ENCODE assay signal across 13 cellular contexts in the genomic region with DNA sequence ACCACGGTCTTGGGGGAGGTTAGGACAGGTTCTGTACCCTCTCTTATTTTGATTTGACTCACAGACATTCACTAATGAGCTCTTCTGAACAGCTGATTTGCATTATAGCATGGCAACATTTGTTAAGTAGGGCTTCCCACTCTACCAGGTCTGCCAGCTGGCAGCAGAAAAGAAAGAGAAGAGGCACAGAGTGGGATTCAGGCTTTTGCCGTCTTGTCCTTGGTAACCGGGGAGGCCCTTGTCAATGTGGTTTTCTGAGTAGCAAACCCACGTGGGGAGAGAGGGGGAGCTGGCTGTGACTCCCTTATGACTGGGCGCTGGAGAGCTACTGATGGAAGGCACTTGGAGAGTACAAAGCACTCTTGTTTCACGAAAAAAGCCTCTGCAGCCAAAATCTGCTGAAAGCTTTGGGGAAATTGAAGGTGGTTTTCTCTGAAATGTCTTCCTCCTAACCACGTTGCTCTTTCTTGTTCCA.
DNase-seq lines count a peak whose midpoint lies in the region; ATAC-seq, FAIRE-seq and TF ChIP-seq lines count a peak whose summit lies in the region.
"Had no signal": no experiment of that assay in that cellular context is flagged by ENCODE, and none has a peak within 500 bp of the region (broad histone marks: within the 10 kb centered on the region; RNA-seq: fewer than 3 reads in every experiment).

No MANE protein-coding gene starts in this region.

- TF ChIP-seq CTCF in SK-N-SH (IDR thresholded peaks at IDR 0.05): no peak
- no peak for TF ChIP-seq CTCF in NB4 (IDR thresholded peaks at IDR 0.05; ENCODE audit: low read depth, low read length)

- no peaks in the 10 kb centered on the region for H4K20me1 ChIP-seq in SK-N-SH (ENCODE audit: insufficient read depth)

- peaks cover 5% of the 10 kb centered on the region for H3F3A ChIP-seq in SK-N-SH (replicated peaks; ENCODE audit: insufficient read depth)

- no peaks in the 10 kb centered on the region for H3K27me3 ChIP-seq in SK-N-SH (ENCODE audit: insufficient read depth)
- no peaks in the 10 kb centered on the region for H3K27me3 ChIP-seq in MG63

- H3K4me2 ChIP-seq in SK-N-SH: no peak overlapping the region
- H3K4me2 ChIP-seq: A549 had no signal

- H3K9me2 ChIP-seq in SK-N-SH: no peaks in the 10 kb centered on the region

- peaks cover 72% of the 10 kb centered on the region for H3K4me1 Mint-ChIP-seq in stimulated activated effector memory CD8-positive, alpha-beta T cell treated with anti-CD3 and anti-CD28 coated beads, Interleukin-12 subunit alpha, Interleukin-12 subunit beta, amount 100 ng/mL, for 72 hours
- H3K4me1 Mint-ChIP-seq: activated naive CD4-positive, alpha-beta T cell treated with anti-CD3 and anti-CD28 coated beads, Interleukin-2, amount 50 U/mL, for 24 hours had no signal

- ATAC-seq in SK-N-SH treated with all-trans-retinoic acid at 6 μM for 48 hours: peak; percentile 8; the same call in 1 of the 3 replicates
- peak; percentile 93 for ATAC-seq in stimulated activated effector memory CD8-positive, alpha-beta T cell treated with anti-CD3 and anti-CD28 coated beads, Interleukin-12 subunit alpha, Interleukin-12 subunit beta, amount 100 ng/mL, for 72 hours
- ATAC-seq: A549 had no signal

- no peak overlapping the region for H3K4me3 ChIP-seq in SK-N-SH (ENCODE audit: low read depth in 2 of 2, low read length in 1 of 2)
- no peak overlapping the region for H3K4me3 ChIP-seq in NB4 (ENCODE audit: low read depth, low read length)
- no peak overlapping the region for H3K4me3 ChIP-seq in MG63
- H3K4me3 ChIP-seq: A549 had no signal

- H3K9me3 ChIP-seq in SK-N-SH: no peaks in the 10 kb centered on the region
- H3K9me3 ChIP-seq in MG63: no peaks in the 10 kb centered on the region
- H3K9me3 ChIP-seq: A549 had no signal

- H3K27ac ChIP-seq in SK-N-SH (ENCODE audit: low read depth in 2 of 2, low read length in 1 of 2): no peak overlapping the region
- H3K27ac ChIP-seq: A549 had no signal

- H3K79me2 ChIP-seq in SK-N-SH (ENCODE audit: insufficient read depth): 0 out of 2 replicates have a peak, but pooled peaks cover 4% of the 10 kb centered on the region

- TF ChIP-seq EP300 in SK-N-SH (IDR thresholded peaks at IDR 0.05; ENCODE audit: borderline replicate concordance in 1 of 2, low read depth in 1 of 2, low read length in 1 of 2): no peak

- DNase-seq in SK-N-SH (no peak), NB4 (ENCODE audit: low read depth) (peak; percentile 9), cerebellum (ENCODE audit: low spot score) (peak; percentile 36), retina (no peak), MG63 (no peak), urothelium cell line (ENCODE audit: low spot score) (no peak)
- DNase-seq in stimulated activated effector memory CD8-positive, alpha-beta T cell treated with anti-CD3 and anti-CD28 coated beads, Interleukin-12 subunit alpha, Interleukin-12 subunit beta, amount 100 ng/mL, for 72 hours (ENCODE audit: low spot score in 2 of 2): peak; percentile 11 to 67
- DNase-seq: glutamatergic neuron, MM.1S, SIG-M5 had no signal

- TF ChIP-seq RAD21 in SK-N-SH (IDR thresholded peaks at IDR 0.05; ENCODE audit: low read length): no peak

- WGBS in SK-N-SH (ENCODE audit: low lambda C conversion rate): 74% methylated on average over 7 of the region's 7 CpGs

- TF ChIP-seq POLR2A in NB4 (IDR thresholded peaks at IDR 0.05; ENCODE audit: extremely low read depth, insufficient read length): no peak

- CTCF ChIA-PET in SK-N-SH (lab: Yijun Ruan, JAX): interaction anchor here (1.1 to 4.2 kb wide), 4 partner anchors 9 to 615 kb away, joined by 3 to 16 read pairs (median 3); no protein-coding TSS in a partner anchor

- no peaks in the 10 kb centered on the region for H3K9me3 Mint-ChIP-seq in stimulated activated effector memory CD8-positive, alpha-beta T cell treated with anti-CD3 and anti-CD28 coated beads, Interleukin-12 subunit alpha, Interleukin-12 subunit beta, amount 100 ng/mL, for 72 hours
- H3K9me3 Mint-ChIP-seq: activated naive CD4-positive, alpha-beta T cell treated with anti-CD3 and anti-CD28 coated beads, Interleukin-2, amount 50 U/mL, for 24 hours had no signal

- FAIRE-seq in urothelium cell line (lab: Jason Lieb, UNC): no peak
- FAIRE-seq: A549 had no signal

- no peak overlapping the region for H2AFZ ChIP-seq in SK-N-SH (ENCODE audit: low read depth)

- H3K27ac Mint-ChIP-seq in stimulated activated effector memory CD8-positive, alpha-beta T cell treated with anti-CD3 and anti-CD28 coated beads, Interleukin-12 subunit alpha, Interleukin-12 subunit beta, amount 100 ng/mL, for 72 hours: peak overlapping the region; percentile 86
- H3K27ac Mint-ChIP-seq: activated naive CD4-positive, alpha-beta T cell treated with anti-CD3 and anti-CD28 coated beads, Interleukin-2, amount 50 U/mL, for 24 hours had no signal

- no peak overlapping the region for H3K9ac ChIP-seq in SK-N-SH

- peak overlapping the region; percentile 64 for H3K4me3 Mint-ChIP-seq in stimulated activated effector memory CD8-positive, alpha-beta T cell treated with anti-CD3 and anti-CD28 coated beads, Interleukin-12 subunit alpha, Interleukin-12 subunit beta, amount 100 ng/mL, for 72 hours
- H3K4me3 Mint-ChIP-seq: activated naive CD4-positive, alpha-beta T cell treated with anti-CD3 and anti-CD28 coated beads, Interleukin-2, amount 50 U/mL, for 24 hours had no signal

- POLR2A ChIA-PET in SK-N-SH (lab: Yijun Ruan, JAX): no interaction called here

- peaks cover 0 to 17% of the 10 kb centered on the region in 2 experiments; a peak in 2 of 4 replicates for H3K4me1 ChIP-seq in SK-N-SH (ENCODE audit: control insufficient read depth in 1 of 2, insufficient read depth in 2 of 2, low read depth in 1 of 2, low read length in 1 of 2)
- H3K4me1 ChIP-seq: A549 had no signal

- peaks cover 77% of the 10 kb centered on the region for H3K36me3 Mint-ChIP-seq in stimulated activated effector memory CD8-positive, alpha-beta T cell treated with anti-CD3 and anti-CD28 coated beads, Interleukin-12 subunit alpha, Interleukin-12 subunit beta, amount 100 ng/mL, for 72 hours
- H3K36me3 Mint-ChIP-seq: activated naive CD4-positive, alpha-beta T cell treated with anti-CD3 and anti-CD28 coated beads, Interleukin-2, amount 50 U/mL, for 24 hours had no signal

- H3K36me3 ChIP-seq in SK-N-SH (replicated peaks in 1 of 2; ENCODE audit: control insufficient read depth in 1 of 2, insufficient read depth in 2 of 2, low read length in 1 of 2) (peaks cover 83 to 87% of the 10 kb centered on the region in 2 experiments), MG63 (peaks cover 29% of the 10 kb centered on the region)

TF ChIP-seq in SK-N-SH treated with all-trans-retinoic acid at 6 μM for 48 hours, 23 proteins besides CTCF, POLR2A, EP300 and RAD21 (continues in another document):
- TF ChIP-seq, protein P1, sequence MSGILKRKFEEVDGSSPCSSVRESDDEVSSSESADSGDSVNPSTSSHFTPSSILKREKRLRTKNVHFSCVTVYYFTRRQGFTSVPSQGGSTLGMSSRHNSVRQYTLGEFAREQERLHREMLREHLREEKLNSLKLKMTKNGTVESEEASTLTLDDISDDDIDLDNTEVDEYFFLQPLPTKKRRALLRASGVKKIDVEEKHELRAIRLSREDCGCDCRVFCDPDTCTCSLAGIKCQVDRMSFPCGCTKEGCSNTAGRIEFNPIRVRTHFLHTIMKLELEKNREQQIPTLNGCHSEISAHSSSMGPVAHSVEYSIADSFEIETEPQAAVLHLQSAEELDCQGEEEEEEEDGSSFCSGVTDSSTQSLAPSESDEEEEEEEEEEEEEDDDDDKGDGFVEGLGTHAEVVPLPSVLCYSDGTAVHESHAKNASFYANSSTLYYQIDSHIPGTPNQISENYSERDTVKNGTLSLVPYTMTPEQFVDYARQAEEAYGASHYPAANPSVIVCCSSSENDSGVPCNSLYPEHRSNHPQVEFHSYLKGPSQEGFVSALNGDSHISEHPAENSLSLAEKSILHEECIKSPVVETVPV (CRISPR knock-in tag; IDR thresholded peaks at IDR 0.05): no peak
- no peak for TF ChIP-seq ESRRG (CRISPR knock-in tag; IDR thresholded peaks at IDR 0.05)

TF ChIP-seq in SK-N-SH, 30 proteins besides CTCF, POLR2A, EP300 and RAD21 (continues in another document):
- no peak for TF ChIP-seq JUND (IDR thresholded peaks at IDR 0.05)
- no peak for TF ChIP-seq SMC3 (IDR thresholded peaks at IDR 0.05; ENCODE audit: low read depth, low read length)
- no peak for TF ChIP-seq IRF3 (IDR thresholded peaks at IDR 0.05; ENCODE audit: low read depth, low read length)
- TF ChIP-seq, protein P2, sequence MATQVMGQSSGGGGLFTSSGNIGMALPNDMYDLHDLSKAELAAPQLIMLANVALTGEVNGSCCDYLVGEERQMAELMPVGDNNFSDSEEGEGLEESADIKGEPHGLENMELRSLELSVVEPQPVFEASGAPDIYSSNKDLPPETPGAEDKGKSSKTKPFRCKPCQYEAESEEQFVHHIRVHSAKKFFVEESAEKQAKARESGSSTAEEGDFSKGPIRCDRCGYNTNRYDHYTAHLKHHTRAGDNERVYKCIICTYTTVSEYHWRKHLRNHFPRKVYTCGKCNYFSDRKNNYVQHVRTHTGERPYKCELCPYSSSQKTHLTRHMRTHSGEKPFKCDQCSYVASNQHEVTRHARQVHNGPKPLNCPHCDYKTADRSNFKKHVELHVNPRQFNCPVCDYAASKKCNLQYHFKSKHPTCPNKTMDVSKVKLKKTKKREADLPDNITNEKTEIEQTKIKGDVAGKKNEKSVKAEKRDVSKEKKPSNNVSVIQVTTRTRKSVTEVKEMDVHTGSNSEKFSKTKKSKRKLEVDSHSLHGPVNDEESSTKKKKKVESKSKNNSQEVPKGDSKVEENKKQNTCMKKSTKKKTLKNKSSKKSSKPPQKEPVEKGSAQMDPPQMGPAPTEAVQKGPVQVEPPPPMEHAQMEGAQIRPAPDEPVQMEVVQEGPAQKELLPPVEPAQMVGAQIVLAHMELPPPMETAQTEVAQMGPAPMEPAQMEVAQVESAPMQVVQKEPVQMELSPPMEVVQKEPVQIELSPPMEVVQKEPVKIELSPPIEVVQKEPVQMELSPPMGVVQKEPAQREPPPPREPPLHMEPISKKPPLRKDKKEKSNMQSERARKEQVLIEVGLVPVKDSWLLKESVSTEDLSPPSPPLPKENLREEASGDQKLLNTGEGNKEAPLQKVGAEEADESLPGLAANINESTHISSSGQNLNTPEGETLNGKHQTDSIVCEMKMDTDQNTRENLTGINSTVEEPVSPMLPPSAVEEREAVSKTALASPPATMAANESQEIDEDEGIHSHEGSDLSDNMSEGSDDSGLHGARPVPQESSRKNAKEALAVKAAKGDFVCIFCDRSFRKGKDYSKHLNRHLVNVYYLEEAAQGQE (IDR thresholded peaks at IDR 0.05; ENCODE audit: low read depth, low read length): no peak
- no peak for TF ChIP-seq EZH2phosphoT487 (IDR thresholded peaks at IDR 0.05; ENCODE audit: borderline replicate concordance, low read depth)

Comparison
In these comparisons a context has a peak if more than half of its experiments do, and no peak if none do; other contexts are left out.
1. DNase-seq: peak in NB4 (single experiment), cerebellum (single experiment) and stimulated activated effector memory CD8-positive, alpha-beta T cell treated with anti-CD3 and anti-CD28 coated beads, Interleukin-12 subunit alpha, Interleukin-12 subunit beta, amount 100 ng/mL, for 72 hours (2 of 2); none in SK-N-SH (single experiment), retina (single experiment), MG63 (single experiment) and urothelium cell line (single experiment).